ENCODE assay signal across 8 cellular contexts in genomic region chr9:35102769-35103659, GRCh38. TPM values are rescaled to one million over a fixed set of nuclear protein-coding genes. Genes with fewer than 3 reads are reported as not detected.
A peak's percentile ranks its signal among the peaks of the same experiment; 100 is the strongest.
DNase-seq lines count a peak whose midpoint lies in the region; ATAC-seq and TF ChIP-seq lines count a peak whose summit lies in the region.

Gene STOML2, minus strand, starts transcription at chr9:35103131. Its CDS starts 37 bp downstream, at chr9:35103094.

- ATAC-seq in HG02610 (IDR thresholded peaks at IDR 0.05; ENCODE audit: unreplicated experiment) (peak; percentile 93), omental fat pad (ENCODE audit: low FRiP score) (peak; percentile 95)
- ATAC-seq in activated naive CD4-positive, alpha-beta T cell treated with anti-CD3 and anti-CD28 coated beads, Interleukin-2, amount 50 U/mL, for 72 hours = peak; percentile 98 to 99

- DNase-seq in NCI-H1092 treated with DMSO at 0.1 percent for 48 hours (lab: John Stamatoyannopoulos, UW) (peak; percentile 99), SKM-1 (lab: John Stamatoyannopoulos, UW; ENCODE audit: unreplicated experiment) (peak; percentile 94), glomerular visceral epithelial cell (ENCODE audit: extremely low spot score) (peak; percentile 96), omental fat pad (ENCODE audit: low spot score) (peak; percentile 77), testis (peak; percentile 98)
- DNase-seq in activated naive CD4-positive, alpha-beta T cell treated with anti-CD3 and anti-CD28 coated beads, Interleukin-2, amount 50 U/mL, for 72 hours (ENCODE audit: low spot score in 2 of 2) = peak; percentile 82 to 94

- H3K4me1 ChIP-seq in testis = peaks cover 12% of the 10 kb centered on the region

- 0% methylated on average over 38 to 50 of the region's 57 CpGs for WGBS in testis, 2 donors

- no peaks in the 10 kb centered on the region for H3K27me3 ChIP-seq in testis

- intact Hi-C loops in testis (cut with DNase I; ENCODE audit: low total_unique reads) = loop anchor here (10.0 kb wide), 1 partner anchor 108 kb away; no protein-coding TSS in a partner anchor

- no peak for TF ChIP-seq POLR2A in testis (IDR thresholded peaks at IDR 0.05)

- H3K36me3 Mint-ChIP-seq in activated naive CD4-positive, alpha-beta T cell treated with anti-CD3 and anti-CD28 coated beads, Interleukin-2, amount 50 U/mL, for 72 hours = peaks cover 28 to 33% of the 10 kb centered on the region in 2 donors

- peak within 1 kb of the TSS; percentile 94 to 95 for H3K27ac Mint-ChIP-seq in activated naive CD4-positive, alpha-beta T cell treated with anti-CD3 and anti-CD28 coated beads, Interleukin-2, amount 50 U/mL, for 72 hours

- H3K9me3 ChIP-seq in testis = no peaks in the 10 kb centered on the region

- peak within 1 kb of the TSS; percentile 69 for H3K4me3 ChIP-seq in GM08714 (ENCODE audit: low read length)
- peak within 1 kb of the TSS; percentile 77 to 78 for H3K4me3 ChIP-seq in testis

- no peak for TF ChIP-seq CTCF in omental fat pad (IDR thresholded peaks at IDR 0.05)
- no peak for TF ChIP-seq CTCF in testis (IDR thresholded peaks at IDR 0.05)

- H3K9me3 Mint-ChIP-seq in activated naive CD4-positive, alpha-beta T cell treated with anti-CD3 and anti-CD28 coated beads, Interleukin-2, amount 50 U/mL, for 72 hours = no peaks in the 10 kb centered on the region

- H3K27ac ChIP-seq in testis = peak within 1 kb of the TSS; percentile 60 to 90

- no peaks in the 10 kb centered on the region for H3K36me3 ChIP-seq in testis (ENCODE audit: low read depth, missing control alignments)

RNA-seq across cellular contexts. Expression of gene STOML2, which starts in this region (rescaled TPM):
- total RNA-seq in activated naive CD4-positive, alpha-beta T cell treated with anti-CD3 and anti-CD28 coated beads, Interleukin-2, amount 50 U/mL, for 72 hours = 100 to 1,000 TPM; 151 to 216 TPM
- total RNA-seq in omental fat pad (100 to 1,000 TPM in 2 of 4 donors, 10 to 100 TPM in 2; 77.6 to 108 (median 89.9) TPM), testis (100 to 1,000 TPM in 1 of 2 donors, 10 to 100 TPM in 1; 87.1 to 115 TPM)
- polyA plus RNA-seq in testis (ENCODE audit: insufficient read depth, low read depth, low replicate concordance) = 102 TPM

Comparison
In these comparisons a context has a peak if more than half of its experiments do, and no peak if none do; other contexts are left out.
1. Peak in every context shown above with its lines: DNase-seq, ATAC-seq, H3K4me3 ChIP-seq and H3K27ac ChIP-seq.